12 cellular contexts compared by ENCODE assay signal in the genomic region with DNA sequence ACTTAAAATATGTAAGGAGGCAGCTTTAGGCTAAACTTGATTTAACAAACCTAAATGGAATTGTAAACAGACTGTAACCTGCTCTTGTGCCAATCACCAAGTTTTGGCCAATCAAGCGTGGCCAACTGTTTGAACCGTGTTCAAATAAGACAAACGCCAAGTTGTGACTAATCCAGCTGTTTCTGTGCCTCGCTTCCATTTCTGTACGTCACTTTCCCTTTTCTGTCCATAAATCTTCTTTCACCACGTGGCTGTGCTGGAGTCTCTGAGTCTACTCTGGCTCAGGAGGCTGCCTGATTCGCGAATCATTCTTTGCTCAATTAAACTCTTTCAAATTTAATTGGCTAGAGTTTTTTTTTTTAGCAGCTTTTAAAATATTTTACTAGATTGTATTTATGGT.
A peak's percentile ranks its signal among the peaks of the same experiment; 100 is the strongest.
DNase-seq lines count a peak whose midpoint lies in the region; ATAC-seq, FAIRE-seq and TF ChIP-seq lines count a peak whose summit lies in the region.
"Had no signal": no experiment of that assay in that cellular context is flagged by ENCODE, and none has a peak within 500 bp of the region (broad histone marks: within the 10 kb centered on the region; RNA-seq: fewer than 3 reads in every experiment).

No MANE protein-coding gene starts in this region.

- H3K4me3 ChIP-seq in stomach smooth muscle (ENCODE audit: low read length in 2 of 2), result no peak overlapping the region
- H3K4me3 ChIP-seq: ascending aorta had no signal

- no peak overlapping the region for H3K9ac ChIP-seq in stomach smooth muscle (ENCODE audit: low read length in 2 of 2)

- DNase-seq in GM04503 (ENCODE audit: low read depth) (peak; percentile 44), glomerular visceral epithelial cell (ENCODE audit: extremely low spot score) (peak; percentile 54), D721Med (ENCODE audit: insufficient read length, low spot score) (no peak), HPDE6-E6E7 (ENCODE audit: extremely low spot score) (no peak), DMS 273 (lab: John Stamatoyannopoulos, UW; ENCODE audit: unreplicated experiment) (no peak)
- DNase-seq: activated CD8-positive, alpha-beta memory T cell treated with anti-CD3 and anti-CD28 coated beads, Interleukin-2, amount 10 ng/mL, durations not matched to agents 7 days and 5 days had no signal

- no peaks in the 10 kb centered on the region for H3K36me3 ChIP-seq in stomach smooth muscle (ENCODE audit: control insufficient read depth in 2 of 2, insufficient read depth in 2 of 2, low read length in 2 of 2)
- H3K36me3 ChIP-seq: ascending aorta had no signal

- H3K27ac ChIP-seq in stomach smooth muscle (ENCODE audit: low read length), result peak overlapping the region; percentile 24
- H3K27ac ChIP-seq: ascending aorta had no signal

- TF ChIP-seq CTCF in D721Med (IDR thresholded peaks at IDR 0.05; ENCODE audit: insufficient read depth, missing control alignments), result no peak

- no peaks in the 10 kb centered on the region for H3K27me3 ChIP-seq in stomach smooth muscle (ENCODE audit: control insufficient read depth in 1 of 2, insufficient read depth in 2 of 2, low read length in 2 of 2)
- H3K27me3 ChIP-seq: ascending aorta had no signal

- ATAC-seq in SK-N-SH treated with all-trans-retinoic acid at 6 μM for 48 hours, result peak; percentile 47
- no peak for ATAC-seq in HG03039 (IDR thresholded peaks at IDR 0.05; ENCODE audit: unreplicated experiment)
- ATAC-seq: activated CD8-positive, alpha-beta memory T cell treated with anti-CD3 and anti-CD28 coated beads, Interleukin-2, amount 10 ng/mL, durations not matched to agents 7 days and 5 days; left colon had no signal

- H3K9me3 ChIP-seq in stomach smooth muscle (ENCODE audit: control insufficient read depth in 2 of 2, low read length in 2 of 2), result no peaks in the 10 kb centered on the region
- H3K9me3 ChIP-seq: ascending aorta had no signal

- no peak for FAIRE-seq in D721Med (lab: Jason Lieb, UNC)
- FAIRE-seq: endothelial cell of umbilical vein had no signal

- H3K4me1 ChIP-seq in stomach smooth muscle (ENCODE audit: control insufficient read depth, insufficient read depth, low read length), result peaks cover 10% of the 10 kb centered on the region
- H3K4me1 ChIP-seq: ascending aorta had no signal

TF ChIP-seq in SK-N-SH treated with all-trans-retinoic acid at 6 μM for 48 hours, 23 proteins besides CTCF, POLR2A, EP300 and RAD21:
- TF ChIP-seq SNAI2 (CRISPR knock-in tag; IDR thresholded peaks at IDR 0.05) (no peak), ZNF565 (CRISPR knock-in tag; conservative IDR thresholded peaks at IDR 0.05; ENCODE audit: low read depth) (no peak), ARNTL (CRISPR knock-in tag; IDR thresholded peaks at IDR 0.05; ENCODE audit: borderline replicate concordance, low read depth) (no peak), OSR1 (CRISPR knock-in tag; IDR thresholded peaks at IDR 0.05) (no peak), CSDC2 (CRISPR knock-in tag; IDR thresholded peaks at IDR 0.05) (no peak), TOX (CRISPR knock-in tag; IDR thresholded peaks at IDR 0.05; ENCODE audit: borderline replicate concordance) (no peak), ISL1 (CRISPR knock-in tag; IDR thresholded peaks at IDR 0.05) (no peak), TCF4 (CRISPR knock-in tag; IDR thresholded peaks at IDR 0.05; ENCODE audit: borderline replicate concordance) (no peak)
- TF ChIP-seq, protein P1, sequence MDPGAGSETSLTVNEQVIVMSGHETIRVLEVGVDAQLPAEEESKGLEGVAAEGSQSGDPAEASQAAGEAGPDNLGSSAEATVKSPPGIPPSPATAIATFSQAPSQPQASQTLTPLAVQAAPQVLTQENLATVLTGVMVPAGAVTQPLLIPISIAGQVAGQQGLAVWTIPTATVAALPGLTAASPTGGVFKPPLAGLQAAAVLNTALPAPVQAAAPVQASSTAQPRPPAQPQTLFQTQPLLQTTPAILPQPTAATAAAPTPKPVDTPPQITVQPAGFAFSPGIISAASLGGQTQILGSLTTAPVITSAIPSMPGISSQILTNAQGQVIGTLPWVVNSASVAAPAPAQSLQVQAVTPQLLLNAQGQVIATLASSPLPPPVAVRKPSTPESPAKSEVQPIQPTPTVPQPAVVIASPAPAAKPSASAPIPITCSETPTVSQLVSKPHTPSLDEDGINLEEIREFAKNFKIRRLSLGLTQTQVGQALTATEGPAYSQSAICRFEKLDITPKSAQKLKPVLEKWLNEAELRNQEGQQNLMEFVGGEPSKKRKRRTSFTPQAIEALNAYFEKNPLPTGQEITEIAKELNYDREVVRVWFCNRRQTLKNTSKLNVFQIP (CRISPR knock-in tag; IDR thresholded peaks at IDR 0.05; ENCODE audit: borderline replicate concordance, low read depth), result no peak
- TF ChIP-seq, protein P2, sequence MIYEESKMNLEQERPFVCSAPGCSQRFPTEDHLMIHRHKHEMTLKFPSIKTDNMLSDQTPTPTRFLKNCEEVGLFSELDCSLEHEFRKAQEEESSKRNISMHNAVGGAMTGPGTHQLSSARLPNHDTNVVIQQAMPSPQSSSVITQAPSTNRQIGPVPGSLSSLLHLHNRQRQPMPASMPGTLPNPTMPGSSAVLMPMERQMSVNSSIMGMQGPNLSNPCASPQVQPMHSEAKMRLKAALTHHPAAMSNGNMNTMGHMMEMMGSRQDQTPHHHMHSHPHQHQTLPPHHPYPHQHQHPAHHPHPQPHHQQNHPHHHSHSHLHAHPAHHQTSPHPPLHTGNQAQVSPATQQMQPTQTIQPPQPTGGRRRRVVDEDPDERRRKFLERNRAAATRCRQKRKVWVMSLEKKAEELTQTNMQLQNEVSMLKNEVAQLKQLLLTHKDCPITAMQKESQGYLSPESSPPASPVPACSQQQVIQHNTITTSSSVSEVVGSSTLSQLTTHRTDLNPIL (CRISPR knock-in tag; IDR thresholded peaks at IDR 0.05; ENCODE audit: low read depth), result no peak
- TF ChIP-seq, protein P3, sequence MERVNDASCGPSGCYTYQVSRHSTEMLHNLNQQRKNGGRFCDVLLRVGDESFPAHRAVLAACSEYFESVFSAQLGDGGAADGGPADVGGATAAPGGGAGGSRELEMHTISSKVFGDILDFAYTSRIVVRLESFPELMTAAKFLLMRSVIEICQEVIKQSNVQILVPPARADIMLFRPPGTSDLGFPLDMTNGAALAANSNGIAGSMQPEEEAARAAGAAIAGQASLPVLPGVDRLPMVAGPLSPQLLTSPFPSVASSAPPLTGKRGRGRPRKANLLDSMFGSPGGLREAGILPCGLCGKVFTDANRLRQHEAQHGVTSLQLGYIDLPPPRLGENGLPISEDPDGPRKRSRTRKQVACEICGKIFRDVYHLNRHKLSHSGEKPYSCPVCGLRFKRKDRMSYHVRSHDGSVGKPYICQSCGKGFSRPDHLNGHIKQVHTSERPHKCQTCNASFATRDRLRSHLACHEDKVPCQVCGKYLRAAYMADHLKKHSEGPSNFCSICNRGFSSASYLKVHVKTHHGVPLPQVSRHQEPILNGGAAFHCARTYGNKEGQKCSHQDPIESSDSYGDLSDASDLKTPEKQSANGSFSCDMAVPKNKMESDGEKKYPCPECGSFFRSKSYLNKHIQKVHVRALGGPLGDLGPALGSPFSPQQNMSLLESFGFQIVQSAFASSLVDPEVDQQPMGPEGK (CRISPR knock-in tag; IDR thresholded peaks at IDR 0.05; ENCODE audit: borderline replicate concordance), result no peak
- TF ChIP-seq, protein P4, sequence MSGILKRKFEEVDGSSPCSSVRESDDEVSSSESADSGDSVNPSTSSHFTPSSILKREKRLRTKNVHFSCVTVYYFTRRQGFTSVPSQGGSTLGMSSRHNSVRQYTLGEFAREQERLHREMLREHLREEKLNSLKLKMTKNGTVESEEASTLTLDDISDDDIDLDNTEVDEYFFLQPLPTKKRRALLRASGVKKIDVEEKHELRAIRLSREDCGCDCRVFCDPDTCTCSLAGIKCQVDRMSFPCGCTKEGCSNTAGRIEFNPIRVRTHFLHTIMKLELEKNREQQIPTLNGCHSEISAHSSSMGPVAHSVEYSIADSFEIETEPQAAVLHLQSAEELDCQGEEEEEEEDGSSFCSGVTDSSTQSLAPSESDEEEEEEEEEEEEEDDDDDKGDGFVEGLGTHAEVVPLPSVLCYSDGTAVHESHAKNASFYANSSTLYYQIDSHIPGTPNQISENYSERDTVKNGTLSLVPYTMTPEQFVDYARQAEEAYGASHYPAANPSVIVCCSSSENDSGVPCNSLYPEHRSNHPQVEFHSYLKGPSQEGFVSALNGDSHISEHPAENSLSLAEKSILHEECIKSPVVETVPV (CRISPR knock-in tag; IDR thresholded peaks at IDR 0.05), result no peak
- TF ChIP-seq, protein P5, sequence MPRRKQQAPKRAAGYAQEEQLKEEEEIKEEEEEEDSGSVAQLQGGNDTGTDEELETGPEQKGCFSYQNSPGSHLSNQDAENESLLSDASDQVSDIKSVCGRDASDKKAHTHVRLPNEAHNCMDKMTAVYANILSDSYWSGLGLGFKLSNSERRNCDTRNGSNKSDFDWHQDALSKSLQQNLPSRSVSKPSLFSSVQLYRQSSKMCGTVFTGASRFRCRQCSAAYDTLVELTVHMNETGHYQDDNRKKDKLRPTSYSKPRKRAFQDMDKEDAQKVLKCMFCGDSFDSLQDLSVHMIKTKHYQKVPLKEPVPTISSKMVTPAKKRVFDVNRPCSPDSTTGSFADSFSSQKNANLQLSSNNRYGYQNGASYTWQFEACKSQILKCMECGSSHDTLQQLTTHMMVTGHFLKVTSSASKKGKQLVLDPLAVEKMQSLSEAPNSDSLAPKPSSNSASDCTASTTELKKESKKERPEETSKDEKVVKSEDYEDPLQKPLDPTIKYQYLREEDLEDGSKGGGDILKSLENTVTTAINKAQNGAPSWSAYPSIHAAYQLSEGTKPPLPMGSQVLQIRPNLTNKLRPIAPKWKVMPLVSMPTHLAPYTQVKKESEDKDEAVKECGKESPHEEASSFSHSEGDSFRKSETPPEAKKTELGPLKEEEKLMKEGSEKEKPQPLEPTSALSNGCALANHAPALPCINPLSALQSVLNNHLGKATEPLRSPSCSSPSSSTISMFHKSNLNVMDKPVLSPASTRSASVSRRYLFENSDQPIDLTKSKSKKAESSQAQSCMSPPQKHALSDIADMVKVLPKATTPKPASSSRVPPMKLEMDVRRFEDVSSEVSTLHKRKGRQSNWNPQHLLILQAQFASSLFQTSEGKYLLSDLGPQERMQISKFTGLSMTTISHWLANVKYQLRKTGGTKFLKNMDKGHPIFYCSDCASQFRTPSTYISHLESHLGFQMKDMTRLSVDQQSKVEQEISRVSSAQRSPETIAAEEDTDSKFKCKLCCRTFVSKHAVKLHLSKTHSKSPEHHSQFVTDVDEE (CRISPR knock-in tag; IDR thresholded peaks at IDR 0.05), result no peak

Comparison
In these comparisons a context has a peak if more than half of its experiments do, and no peak if none do; other contexts are left out.
1. DNase-seq: peak in GM04503 (single experiment) and glomerular visceral epithelial cell (single experiment); none in D721Med (single experiment), HPDE6-E6E7 (single experiment) and DMS 273 (single experiment).